Comparison of ENCODE assay signal across 18 cellular contexts in the genomic region with DNA sequence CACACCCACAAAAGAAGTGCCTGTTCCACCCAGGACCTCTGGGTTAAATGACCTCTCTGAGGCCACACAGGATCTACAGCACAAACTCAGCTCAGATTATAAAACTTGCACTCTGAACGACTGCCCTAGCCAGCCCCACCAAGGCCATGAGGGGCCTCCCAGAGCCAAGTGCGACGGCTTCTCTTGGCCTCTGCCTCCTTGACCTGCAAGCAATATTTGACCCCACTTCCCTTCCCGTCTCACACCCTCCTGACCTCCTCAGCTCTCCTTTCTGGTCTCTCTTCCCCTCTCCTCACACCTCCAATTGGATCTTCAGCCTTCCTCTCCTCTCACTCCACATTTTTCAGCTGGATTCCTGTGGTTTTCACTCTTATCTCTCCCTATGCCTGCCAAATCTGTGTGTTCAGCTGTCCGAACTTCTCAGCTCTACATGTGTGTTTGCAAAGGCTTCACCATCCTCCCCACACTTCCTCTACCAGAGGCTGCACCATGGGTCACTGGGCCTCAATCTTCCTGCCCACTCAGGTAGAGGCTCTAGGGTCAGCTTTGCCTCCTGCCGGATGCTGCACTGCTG. TPM values are rescaled to one million over a fixed set of nuclear protein-coding genes. Genes with fewer than 3 reads are reported as not detected.
A peak's percentile ranks its signal among the peaks of the same experiment; 100 is the strongest.
DNase-seq lines count a peak whose midpoint lies in the region; ATAC-seq, FAIRE-seq and TF ChIP-seq lines count a peak whose summit lies in the region.
"Had no signal": no experiment of that assay in that cellular context is flagged by ENCODE, and none has a peak within 500 bp of the region (broad histone marks: within the 10 kb centered on the region; RNA-seq: fewer than 3 reads in every experiment).

No MANE protein-coding gene starts in this region.

- DNase-seq in left cardiac atrium = no peak
- no peak for DNase-seq in right atrium auricular region (ENCODE audit: low spot score)
- peak; percentile 12 for DNase-seq in astrocyte of the cerebellum (ENCODE audit: low read depth)
- DNase-seq in HepG2 (ENCODE audit: low spot score) = peak; percentile 67
- peak; percentile 73 for DNase-seq in urothelium cell line (ENCODE audit: low spot score)
- no peak for DNase-seq in ureter (ENCODE audit: low spot score)
- DNase-seq in esophagus squamous epithelium (lab: John Stamatoyannopoulos, UW) = no peak
- DNase-seq: activated CD4-positive, CD25-positive, alpha-beta regulatory T cell treated with anti-CD3 and anti-CD28 coated beads, Interleukin-2, amount 50 U/mL, for 72 hours; activated naive CD4-positive, alpha-beta T cell; effector memory CD4-positive, alpha-beta T cell; foreskin melanocyte; NCI-H2029 treated with DMSO at 0.1 percent for 48 hours; NCI-H82; nucleus accumbens had no signal

- H3K36me3 ChIP-seq in right atrium auricular region (no peaks in the 10 kb centered on the region), HepG2 (replicated peaks in 1 of 2; ENCODE audit: control insufficient read depth in 1 of 2, insufficient read depth in 2 of 2, low read length in 2 of 2) (no peaks in the 10 kb centered on the region), esophagus squamous epithelium (no peaks in the 10 kb centered on the region)
- H3K36me3 ChIP-seq: cardiac muscle cell had no signal

- no peak overlapping the region for H3K9ac ChIP-seq in HepG2 (ENCODE audit: insufficient read depth, low read depth, low read length)

- H3K27ac ChIP-seq in right atrium auricular region (no peak overlapping the region), HepG2 (ENCODE audit: extremely low read length, insufficient read depth, low read length) (no peak overlapping the region), esophagus squamous epithelium (no peak overlapping the region)
- H3K27ac ChIP-seq: cardiac muscle cell had no signal

- TF ChIP-seq EP300 in HepG2 (IDR thresholded peaks at IDR 0.05; ENCODE audit: low read depth in 2 of 2, low read length in 2 of 2) (no peak), HepG2 (CRISPR knock-in tag; IDR thresholded peaks at IDR 0.05; ENCODE audit: borderline replicate concordance) (no peak)

- H3K4me3 ChIP-seq in right atrium auricular region = no peak overlapping the region
- no peak overlapping the region for H3K4me3 ChIP-seq in astrocyte of the cerebellum (ENCODE audit: low read depth, low read length)
- H3K4me3 ChIP-seq in HepG2 (replicated peaks in 1 of 3; ENCODE audit: insufficient read depth in 1 of 3, low read depth in 2 of 3, low read length in 3 of 3) = peak overlapping the region in 1 of 3 experiments; percentile 2; a peak in 1 of 6 replicates
- no peak overlapping the region for H3K4me3 ChIP-seq in esophagus squamous epithelium
- H3K4me3 ChIP-seq: cardiac muscle cell had no signal

- H2AFZ ChIP-seq in HepG2 (ENCODE audit: low read length) = no peak overlapping the region

- BruUV-seq in HepG2 (replicated peaks; lab: Mats Ljungman, UMichigan) = no TSS peak

- POLR2A ChIA-PET in HepG2 (lab: Yijun Ruan, JAX) = interaction anchor here (0.9 to 1.3 kb wide), 2 partner anchors 13 to 25 kb away, joined by 3 to 5 read pairs; a partner anchor contains a TSS

- WGBS in HepG2 (ENCODE audit: low lambda C conversion rate) = 0% methylated on average over 6 of the region's 6 CpGs
- WGBS in esophagus squamous epithelium, 2 donors = 78 to 79% methylated on average over 6 of the region's 6 CpGs

- no peak for TF ChIP-seq RAD21 in HepG2 (CRISPR knock-in tag; IDR thresholded peaks at IDR 0.05)

- H3K79me2 ChIP-seq in HepG2 (ENCODE audit: insufficient read depth, low read length) = no peaks in the 10 kb centered on the region

- peak; percentile 82 for FAIRE-seq in HepG2 (lab: Jason Lieb, UNC)
- peak; percentile 32 for FAIRE-seq in urothelium cell line (lab: Jason Lieb, UNC)
- FAIRE-seq: A204.1 had no signal

- ATAC-seq in left cardiac atrium (peak; percentile 38 to 71), HepG2 (peak; percentile 78), GM18870 (IDR thresholded peaks at IDR 0.05; ENCODE audit: unreplicated experiment) (no peak)

- CTCF ChIA-PET in HepG2 (lab: Yijun Ruan, JAX; ENCODE audit: low intra/inter-chr PET ratio, low total read pairs) = no interaction called here

- H3K9me3 ChIP-seq in right atrium auricular region (no peaks in the 10 kb centered on the region), HepG2 (ENCODE audit: low read length) (no peaks in the 10 kb centered on the region), esophagus squamous epithelium (no peaks in the 10 kb centered on the region)

- in situ Hi-C loops in astrocyte of the cerebellum (cut with HindIII; ENCODE audit: low sequenced_read_pairs) = no loop called here
- in situ Hi-C loops in HepG2 (cut with HindIII; ENCODE audit: extremely low pct_ligation_motif_present, low pct_unique_long_range_greater_than_20kb) = no loop called here

- intact Hi-C loops in left cardiac atrium (cut with DNase I) (no loop called here), HepG2 (cut with micrococcal nuclease; ENCODE audit: unreplicated experiment) (no loop called here), esophagus squamous epithelium (cut with DNase I) (no loop called here)

- no peaks in the 10 kb centered on the region for H4K20me1 ChIP-seq in HepG2 (ENCODE audit: insufficient read depth, low read length)

- TF ChIP-seq CTCF in right atrium auricular region (IDR thresholded peaks at IDR 0.05) (no peak), astrocyte of the cerebellum (IDR thresholded peaks at IDR 0.05; ENCODE audit: low read depth, low read length, missing control alignments) (no peak), HepG2 (CRISPR knock-in tag; IDR thresholded peaks at IDR 0.05) (no peak), esophagus squamous epithelium (IDR thresholded peaks at IDR 0.05) (no peak)

- TF ChIP-seq POLR2A in HepG2 (IDR thresholded peaks at IDR 0.05; ENCODE audit: insufficient read depth in 1 of 2, low read depth in 2 of 2, low read length in 2 of 2) (no peak), esophagus squamous epithelium (IDR thresholded peaks at IDR 0.05) (no peak)

- H3K4me2 ChIP-seq in HepG2 (ENCODE audit: low read depth, low read length) = peak overlapping the region; percentile 52

- H3K4me1 ChIP-seq in right atrium auricular region = no peaks in the 10 kb centered on the region
- peaks cover 29% of the 10 kb centered on the region for H3K4me1 ChIP-seq in HepG2 (ENCODE audit: insufficient read depth, low read length)
- H3K4me1 ChIP-seq in esophagus squamous epithelium = no peaks in the 10 kb centered on the region

- no peaks in the 10 kb centered on the region for H3K27me3 ChIP-seq in right atrium auricular region
- H3K27me3 ChIP-seq in HepG2 (ENCODE audit: control insufficient read depth in 1 of 2, insufficient read depth in 2 of 2, low read length in 2 of 2) = peaks cover 0 to 3% of the 10 kb centered on the region in 2 experiments; a peak in 1 of 5 replicates
- peaks cover 0 to 55% (median 0%) of the 10 kb centered on the region in 4 donors for H3K27me3 ChIP-seq in esophagus squamous epithelium

RNA-seq across cellular contexts. Expression of a gene that starts 25.3 kb away (rescaled TPM):
- total RNA-seq in left cardiac atrium = 10 to 100 TPM in 1 of 2 donors, 1 to 10 TPM in 1; 7.7 to 11.2 TPM
- 1 to 10 TPM; 4.4 to 8.2 TPM for total RNA-seq in right atrium auricular region
- 12.8 and 21.1 TPM in 2 replicates for total RNA-seq in HepG2 (2016; rRNA removed; fragmentation: Illumina TruSeq; extraction: Trizol)
- 1.9 and 2.5 TPM in 2 replicates for total RNA-seq in HepG2 (2016; cell fraction: cytosol; rRNA removed; fragmentation: Illumina TruSeq; extraction: Trizol; ENCODE audit: low read depth)
- total RNA-seq in HepG2 (2016; cell fraction: insoluble cytoplasmic fraction; rRNA removed; fragmentation: Illumina TruSeq; extraction: Trizol) = 12.1 and 21.6 TPM in 2 replicates
- 8.0 and 8.1 TPM in 2 replicates for total RNA-seq in HepG2 (2016; cell fraction: membrane; rRNA removed; fragmentation: Illumina TruSeq; extraction: Trizol)
- total RNA-seq in HepG2 (2016; cell fraction: nucleus; rRNA removed; fragmentation: Illumina TruSeq; extraction: Trizol) = 23.7 and 29.0 TPM in 2 replicates
- polyA plus RNA-seq in HepG2 (2011; rRNA removed) = 7.3 and 10.2 TPM in 2 replicates
- 4.5 and 5.9 TPM in 2 replicates for polyA plus RNA-seq in HepG2 (2011; cell fraction: cytosol; rRNA removed)
- polyA plus RNA-seq in HepG2 (2011; cell fraction: nucleus; rRNA removed) = 20.0 and 20.1 TPM in 2 replicates
- polyA plus RNA-seq in HepG2 (2012) = 7.0 and 9.7 TPM in 2 replicates
- polyA plus RNA-seq in HepG2 (2016; cell fraction: cytosol; fragmentation: Illumina TruSeq; extraction: Trizol; ENCODE audit: low read depth) = 2.3 TPM in 2 replicates
- 11.0 and 14.2 TPM in 2 replicates for polyA plus RNA-seq in HepG2 (2016; cell fraction: insoluble cytoplasmic fraction; fragmentation: Illumina TruSeq; extraction: Trizol; ENCODE audit: low read depth)
- 4.7 and 6.6 TPM in 2 replicates for polyA plus RNA-seq in HepG2 (2016; cell fraction: membrane; fragmentation: Illumina TruSeq; extraction: Trizol; ENCODE audit: low read depth)
- 46.6 and 48.2 TPM in 2 replicates for polyA plus RNA-seq in HepG2 (2016; cell fraction: nucleus; fragmentation: Illumina TruSeq; extraction: Trizol; ENCODE audit: insufficient read depth, low read depth)
- 14.5 and 38.6 TPM in 2 replicates for polyA minus RNA-seq in HepG2 (2011; rRNA and poly(A)+ RNA removed; ENCODE audit: low replicate concordance)
- 10.7 and 11.0 TPM in 2 replicates for polyA minus RNA-seq in HepG2 (2011; cell fraction: cytosol; rRNA and poly(A)+ RNA removed)
- 5.8 and 7.5 TPM in 2 replicates for polyA minus RNA-seq in HepG2 (2011; cell fraction: nucleus; rRNA and poly(A)+ RNA removed)
- 40.7 TPM for total RNA-seq in ureter
- total RNA-seq in esophagus squamous epithelium = 10 to 100 TPM; 18.1 to 28.8 (median 25.7) TPM

RNA-seq across cellular contexts. Expression of a gene that starts 39.8 kb away (rescaled TPM):
- total RNA-seq in left cardiac atrium = not detected
- not detected for total RNA-seq in right atrium auricular region
- total RNA-seq in HepG2 (2016; rRNA removed; fragmentation: Illumina TruSeq; extraction: Trizol) = not detected in 2 replicates
- total RNA-seq in HepG2 (2016; cell fraction: cytosol; rRNA removed; fragmentation: Illumina TruSeq; extraction: Trizol; ENCODE audit: low read depth) = not detected in 2 replicates
- total RNA-seq in HepG2 (2016; cell fraction: insoluble cytoplasmic fraction; rRNA removed; fragmentation: Illumina TruSeq; extraction: Trizol) = not detected in 2 replicates
- not detected in 2 replicates for total RNA-seq in HepG2 (2016; cell fraction: membrane; rRNA removed; fragmentation: Illumina TruSeq; extraction: Trizol)
- not detected in 2 replicates for total RNA-seq in HepG2 (2016; cell fraction: nucleus; rRNA removed; fragmentation: Illumina TruSeq; extraction: Trizol)
- polyA plus RNA-seq in HepG2 (2011; rRNA removed) = not detected in 2 replicates
- not detected in 2 replicates for polyA plus RNA-seq in HepG2 (2011; cell fraction: cytosol; rRNA removed)
- not detected in 2 replicates for polyA plus RNA-seq in HepG2 (2011; cell fraction: nucleus; rRNA removed)
- not detected in 2 replicates for polyA plus RNA-seq in HepG2 (2012)
- not detected in 2 replicates for polyA plus RNA-seq in HepG2 (2016; cell fraction: cytosol; fragmentation: Illumina TruSeq; extraction: Trizol; ENCODE audit: low read depth)
- polyA plus RNA-seq in HepG2 (2016; cell fraction: insoluble cytoplasmic fraction; fragmentation: Illumina TruSeq; extraction: Trizol; ENCODE audit: low read depth) = not detected in 2 replicates
- polyA plus RNA-seq in HepG2 (2016; cell fraction: membrane; fragmentation: Illumina TruSeq; extraction: Trizol; ENCODE audit: low read depth) = not detected in 2 replicates
- not detected in 2 replicates for polyA plus RNA-seq in HepG2 (2016; cell fraction: nucleus; fragmentation: Illumina TruSeq; extraction: Trizol; ENCODE audit: insufficient read depth, low read depth)
- polyA minus RNA-seq in HepG2 (2011; rRNA and poly(A)+ RNA removed; ENCODE audit: low replicate concordance) = not detected in 2 replicates
- polyA minus RNA-seq in HepG2 (2011; cell fraction: cytosol; rRNA and poly(A)+ RNA removed) = not detected in 2 replicates
- not detected in 2 replicates for polyA minus RNA-seq in HepG2 (2011; cell fraction: nucleus; rRNA and poly(A)+ RNA removed)
- total RNA-seq in ureter = not detected
- total RNA-seq in esophagus squamous epithelium = not detected
- total RNA-seq: MCF 10A had no signal
- polyA plus RNA-seq: cardiac muscle cell had no signal

Comparison
In these comparisons a context has a peak if more than half of its experiments do, and no peak if none do; other contexts are left out.
1. DNase-seq: peak in astrocyte of the cerebellum (single experiment), HepG2 (single experiment) and urothelium cell line (single experiment); none in left cardiac atrium (single experiment), right atrium auricular region (single experiment), ureter (single experiment) and esophagus squamous epithelium (single experiment).